In the genomic region with DNA sequence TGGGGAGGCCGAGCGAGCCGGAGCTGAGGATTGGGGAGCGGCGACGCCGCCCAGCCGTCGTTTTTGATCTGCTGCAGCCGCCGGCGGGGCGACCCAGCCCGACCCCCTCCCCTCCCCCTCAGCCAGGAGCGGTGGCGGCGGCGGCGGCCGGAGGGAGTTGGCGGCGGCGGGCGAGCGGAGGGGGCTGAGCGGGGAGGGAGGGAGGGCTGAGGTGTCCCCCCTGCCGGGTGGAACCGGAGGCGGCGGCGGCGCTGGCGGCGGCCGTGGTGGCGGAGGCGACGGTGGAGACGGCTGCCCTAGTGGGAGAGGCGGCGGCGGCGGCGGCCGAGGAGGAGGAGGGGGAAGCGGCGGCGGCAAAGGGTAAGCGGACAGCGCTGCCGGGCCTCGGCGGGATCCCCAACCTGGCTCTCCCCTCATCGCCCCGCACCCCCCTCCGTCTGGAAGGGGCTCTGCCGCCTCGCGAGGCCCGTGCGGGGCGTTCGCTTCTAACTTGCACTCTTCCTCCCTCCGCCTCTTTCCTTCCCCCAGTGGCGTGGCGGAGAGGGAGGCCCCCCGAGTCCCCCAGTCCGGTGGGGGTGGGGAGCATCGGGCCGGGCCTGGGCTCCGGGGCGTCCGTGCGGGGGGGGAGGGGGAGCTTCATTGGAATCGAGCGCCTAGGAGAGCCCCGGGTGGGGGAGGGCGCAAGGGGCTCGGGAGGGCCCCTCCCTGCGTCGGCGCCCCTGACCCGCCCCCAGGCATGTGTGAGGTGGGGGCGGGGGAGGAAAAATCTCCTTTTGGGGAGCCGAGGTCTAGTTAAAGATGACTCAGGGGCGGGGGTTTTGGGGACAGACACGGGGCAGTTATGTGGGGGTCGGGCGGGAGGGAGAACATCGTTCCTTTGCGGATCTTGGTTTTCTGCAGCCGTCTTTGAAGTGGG, we compare ENCODE assay signal across 8 cellular contexts. TPM values are rescaled to one million over a fixed set of nuclear protein-coding genes. Genes with fewer than 3 reads are reported as not detected.
DNase-seq lines count a peak whose midpoint lies in the region; ATAC-seq and TF ChIP-seq lines count a peak whose summit lies in the region.

A gene with protein sequence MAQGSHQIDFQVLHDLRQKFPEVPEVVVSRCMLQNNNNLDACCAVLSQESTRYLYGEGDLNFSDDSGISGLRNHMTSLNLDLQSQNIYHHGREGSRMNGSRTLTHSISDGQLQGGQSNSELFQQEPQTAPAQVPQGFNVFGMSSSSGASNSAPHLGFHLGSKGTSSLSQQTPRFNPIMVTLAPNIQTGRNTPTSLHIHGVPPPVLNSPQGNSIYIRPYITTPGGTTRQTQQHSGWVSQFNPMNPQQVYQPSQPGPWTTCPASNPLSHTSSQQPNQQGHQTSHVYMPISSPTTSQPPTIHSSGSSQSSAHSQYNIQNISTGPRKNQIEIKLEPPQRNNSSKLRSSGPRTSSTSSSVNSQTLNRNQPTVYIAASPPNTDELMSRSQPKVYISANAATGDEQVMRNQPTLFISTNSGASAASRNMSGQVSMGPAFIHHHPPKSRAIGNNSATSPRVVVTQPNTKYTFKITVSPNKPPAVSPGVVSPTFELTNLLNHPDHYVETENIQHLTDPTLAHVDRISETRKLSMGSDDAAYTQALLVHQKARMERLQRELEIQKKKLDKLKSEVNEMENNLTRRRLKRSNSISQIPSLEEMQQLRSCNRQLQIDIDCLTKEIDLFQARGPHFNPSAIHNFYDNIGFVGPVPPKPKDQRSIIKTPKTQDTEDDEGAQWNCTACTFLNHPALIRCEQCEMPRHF (plus strand): TSS at position 57 of the 916 bp plus-strand sequence. CDS start 52,286 bp downstream, outside the sequence.

- H3K9me3 Mint-ChIP-seq in activated naive CD4-positive, alpha-beta T cell treated with anti-CD3 and anti-CD28 coated beads, Interleukin-2, amount 10 ng/mL, durations not matched to agents 7 days and 5 days, result peaks cover 3% of the 10 kb centered on the region
- H3K9me3 Mint-ChIP-seq in progenitor cell of endocrine pancreas (ENCODE audit: low read depth), result no peaks in the 10 kb centered on the region

- H3K4me1 ChIP-seq in cardiac muscle cell (ENCODE audit: low read depth) (peaks cover 41% of the 10 kb centered on the region), upper lobe of left lung (peaks cover 17 to 38% (median 27%) of the 10 kb centered on the region in 4 donors)

- H3K36me3 ChIP-seq in SK-N-MC (ENCODE audit: insufficient read depth, low read length) (no peaks in the 10 kb centered on the region), cardiac muscle cell (no peaks in the 10 kb centered on the region), upper lobe of left lung (no peaks in the 10 kb centered on the region)

- no peak for TF ChIP-seq POLR2A in upper lobe of left lung (IDR thresholded peaks at IDR 0.05)

- peak within 1 kb of the TSS; percentile 91 for H3K9ac ChIP-seq in SK-N-MC (ENCODE audit: insufficient read length)

- no peaks in the 10 kb centered on the region for H3K27me3 ChIP-seq in cardiac muscle cell
- no peaks in the 10 kb centered on the region for H3K27me3 ChIP-seq in upper lobe of left lung

- H3K9me3 ChIP-seq in SK-N-MC (ENCODE audit: low read depth, low read length), result no peaks in the 10 kb centered on the region
- no peaks in the 10 kb centered on the region for H3K9me3 ChIP-seq in cardiac muscle cell (ENCODE audit: low read depth)
- no peaks in the 10 kb centered on the region for H3K9me3 ChIP-seq in upper lobe of left lung

- 0 to 2% methylated on average over 5 to 16 of the region's 92 CpGs for WGBS in upper lobe of left lung, 2 donors

- DNase-seq in NOMO-1 (lab: John Stamatoyannopoulos, UW; ENCODE audit: unreplicated experiment in 2 of 2), result peak; percentile 27 to 40
- no peak for DNase-seq in NOMO-1 treated with dmso at 0.1 percent for 144 hours (lab: John Stamatoyannopoulos, UW; ENCODE audit: unreplicated experiment)
- DNase-seq in SK-N-MC (ENCODE audit: low read depth, low spot score), result no peak
- peak; percentile 81 for DNase-seq in activated naive CD4-positive, alpha-beta T cell treated with anti-CD3 and anti-CD28 coated beads, Interleukin-2, amount 10 ng/mL, durations not matched to agents 7 days and 5 days
- peak; percentile 54 to 75 for DNase-seq in cardiac muscle cell (ENCODE audit: low read depth in 1 of 2, low spot score in 1 of 2)
- peak; percentile 33 for DNase-seq in progenitor cell of endocrine pancreas (ENCODE audit: low spot score, unreplicated experiment)
- peak; percentile 40 to 94 for DNase-seq in upper lobe of left lung

- peak within 1 kb of the TSS; percentile 93 for H3K4me3 ChIP-seq in SK-N-MC
- H3K4me3 ChIP-seq in cardiac muscle cell, result peak within 1 kb of the TSS; percentile 93
- H3K4me3 ChIP-seq in upper lobe of left lung, result peak within 1 kb of the TSS; percentile 69 to 94 (median 91)

- TF ChIP-seq CTCF in cardiac muscle cell (IDR thresholded peaks at IDR 0.05; ENCODE audit: low read depth, low read length), result no peak
- TF ChIP-seq CTCF in progenitor cell of endocrine pancreas (IDR thresholded peaks at IDR 0.05; ENCODE audit: unreplicated experiment), result no peak
- no peak for TF ChIP-seq CTCF in upper lobe of left lung (IDR thresholded peaks at IDR 0.05)

- H3K36me3 Mint-ChIP-seq in activated naive CD4-positive, alpha-beta T cell treated with anti-CD3 and anti-CD28 coated beads, Interleukin-2, amount 10 ng/mL, durations not matched to agents 7 days and 5 days, result peaks cover 38% of the 10 kb centered on the region
- no peaks in the 10 kb centered on the region for H3K36me3 Mint-ChIP-seq in progenitor cell of endocrine pancreas (ENCODE audit: insufficient read depth)

- H3K27ac ChIP-seq in SK-N-MC, result peak within 1 kb of the TSS; percentile 85
- H3K27ac ChIP-seq in cardiac muscle cell, result peak within 1 kb of the TSS; percentile 98
- peak within 1 kb of the TSS; percentile 96 to 100 (median 99) for H3K27ac ChIP-seq in upper lobe of left lung

- peak within 1 kb of the TSS; percentile 88 for H3K4me3 Mint-ChIP-seq in activated naive CD4-positive, alpha-beta T cell treated with anti-CD3 and anti-CD28 coated beads, Interleukin-2, amount 10 ng/mL, durations not matched to agents 7 days and 5 days
- peak within 1 kb of the TSS; percentile 85 for H3K4me3 Mint-ChIP-seq in progenitor cell of endocrine pancreas (ENCODE audit: low read depth)

- ATAC-seq in HG03196 (IDR thresholded peaks at IDR 0.05; ENCODE audit: unreplicated experiment) (peak; percentile 23), upper lobe of left lung (ENCODE audit: low FRiP score in 2 of 2) (peak; percentile 56 to 80)

- CTCF ChIA-PET in activated naive CD4-positive, alpha-beta T cell treated with anti-CD3 and anti-CD28 coated beads, Interleukin-2, amount 10 ng/mL, durations not matched to agents 7 days and 5 days (lab: Charles Lee), result interaction anchor here (1.5 kb wide), 1 partner anchor 223 kb away, joined by 3 read pairs; no protein-coding TSS in a partner anchor

- H3K4me1 Mint-ChIP-seq in activated naive CD4-positive, alpha-beta T cell treated with anti-CD3 and anti-CD28 coated beads, Interleukin-2, amount 10 ng/mL, durations not matched to agents 7 days and 5 days, result peaks cover 52% of the 10 kb centered on the region
- peaks cover 24% of the 10 kb centered on the region for H3K4me1 Mint-ChIP-seq in progenitor cell of endocrine pancreas (ENCODE audit: low read depth)

- no peaks in the 10 kb centered on the region for H3K27me3 Mint-ChIP-seq in activated naive CD4-positive, alpha-beta T cell treated with anti-CD3 and anti-CD28 coated beads, Interleukin-2, amount 10 ng/mL, durations not matched to agents 7 days and 5 days
- peaks cover 15% of the 10 kb centered on the region for H3K27me3 Mint-ChIP-seq in progenitor cell of endocrine pancreas

- TF ChIP-seq EP300 in upper lobe of left lung (IDR thresholded peaks at IDR 0.05), result no peak

- peak within 1 kb of the TSS; percentile 95 for H3K27ac Mint-ChIP-seq in activated naive CD4-positive, alpha-beta T cell treated with anti-CD3 and anti-CD28 coated beads, Interleukin-2, amount 10 ng/mL, durations not matched to agents 7 days and 5 days
- H3K27ac Mint-ChIP-seq in progenitor cell of endocrine pancreas, result peak within 1 kb of the TSS; percentile 94

RNA-seq across cellular contexts. Expression of the gene that starts here (rescaled TPM):
- total RNA-seq in cardiac muscle cell, result 26.5 and 39.0 TPM in 2 replicates
- 13.8 and 23.0 TPM in 2 replicates for polyA plus RNA-seq in cardiac muscle cell
- 58.0 and 60.0 TPM in 2 replicates for total RNA-seq in progenitor cell of endocrine pancreas
- 10 to 100 TPM; 46.5 to 99.5 (median 52.7) TPM for total RNA-seq in upper lobe of left lung

Comparison
In these comparisons a context has a peak if more than half of its experiments do, and no peak if none do; other contexts are left out.
1. DNase-seq: peak in NOMO-1 (2 of 2), activated naive CD4-positive, alpha-beta T cell treated with anti-CD3 and anti-CD28 coated beads, Interleukin-2, amount 10 ng/mL, durations not matched to agents 7 days and 5 days (single experiment), cardiac muscle cell (2 of 2), progenitor cell of endocrine pancreas (single experiment) and upper lobe of left lung (2 of 2); none in NOMO-1 treated with dmso at 0.1 percent for 144 hours (single experiment) and SK-N-MC (single experiment).
2. Peak in every context shown above with its lines, with median percentiles within 50 percentile points of each other: H3K27ac ChIP-seq and H3K4me3 ChIP-seq.